21 cellular contexts compared by ENCODE assay signal in genomic region chr4:2953496-2953895, GRCh38. TPM values are rescaled to one million over a fixed set of nuclear protein-coding genes. Genes with fewer than 3 reads are reported as not detected.
A peak's percentile ranks its signal among the peaks of the same experiment; 100 is the strongest.
DNase-seq lines count a peak whose midpoint lies in the region; ATAC-seq and TF ChIP-seq lines count a peak whose summit lies in the region.
"Had no signal": no experiment of that assay in that cellular context is flagged by ENCODE, and none has a peak within 500 bp of the region (broad histone marks: within the 10 kb centered on the region; RNA-seq: fewer than 3 reads in every experiment).

No MANE protein-coding gene starts in this region.

- no peak overlapping the region for H3K27ac ChIP-seq in osteoblast (ENCODE audit: low read depth, low read length)
- H3K27ac ChIP-seq: ascending aorta, esophagus muscularis mucosa, gastroesophageal sphincter had no signal

- H3K4me1 Mint-ChIP-seq in activated naive CD4-positive, alpha-beta T cell treated with anti-CD3 and anti-CD28 coated beads, Interleukin-2, amount 10 ng/mL, durations not matched to agents 7 days and 5 days: peaks cover 43% of the 10 kb centered on the region
- H3K4me1 Mint-ChIP-seq in T-cell (peaks cover 26 to 34% (median 28%) of the 10 kb centered on the region in 3 donors), CD14-positive monocyte (peaks cover under 1% of the 10 kb centered on the region)
- H3K4me1 Mint-ChIP-seq in activated naive CD8-positive, alpha-beta T cell treated with anti-CD3 and anti-CD28 coated beads, Interleukin-2, amount 50 U/mL, for 24 hours: peaks cover 59% of the 10 kb centered on the region

- peaks cover 9% of the 10 kb centered on the region for H3K4me1 ChIP-seq in osteoblast (ENCODE audit: insufficient read depth, low read length)
- H3K4me1 ChIP-seq: ascending aorta had no signal

- H3K27me3 Mint-ChIP-seq in activated naive CD4-positive, alpha-beta T cell treated with anti-CD3 and anti-CD28 coated beads, Interleukin-2, amount 10 ng/mL, durations not matched to agents 7 days and 5 days: no peaks in the 10 kb centered on the region
- H3K27me3 Mint-ChIP-seq in T-cell (no peaks in the 10 kb centered on the region), CD14-positive monocyte (ENCODE audit: low read depth in 3 of 3) (peaks cover 0 to 2% (median 2%) of the 10 kb centered on the region in 3 donors)
- no peaks in the 10 kb centered on the region for H3K27me3 Mint-ChIP-seq in activated naive CD8-positive, alpha-beta T cell treated with anti-CD3 and anti-CD28 coated beads, Interleukin-2, amount 50 U/mL, for 24 hours
- H3K27me3 Mint-ChIP-seq: progenitor cell of endocrine pancreas, type B pancreatic cell had no signal

- no peak overlapping the region for H3K4me3 ChIP-seq in osteoblast (ENCODE audit: insufficient read depth, low read length)
- H3K4me3 ChIP-seq: ascending aorta, esophagus muscularis mucosa, gastroesophageal sphincter, MG63 had no signal

- intact Hi-C loops in CD14-positive monocyte (cut with micrococcal nuclease): no loop called here

- no peaks in the 10 kb centered on the region for H3K27me3 ChIP-seq in osteoblast (ENCODE audit: insufficient read depth, low read length)
- H3K27me3 ChIP-seq: ascending aorta, esophagus muscularis mucosa, gastroesophageal sphincter, MG63 had no signal

- peak overlapping the region; percentile 95 for H3K27ac Mint-ChIP-seq in activated naive CD4-positive, alpha-beta T cell treated with anti-CD3 and anti-CD28 coated beads, Interleukin-2, amount 10 ng/mL, durations not matched to agents 7 days and 5 days
- H3K27ac Mint-ChIP-seq in T-cell: peak overlapping the region; percentile 85 to 92
- peak overlapping the region; percentile 94 for H3K27ac Mint-ChIP-seq in activated naive CD8-positive, alpha-beta T cell treated with anti-CD3 and anti-CD28 coated beads, Interleukin-2, amount 50 U/mL, for 24 hours
- peak overlapping the region in 3 of 7 donors; percentile 7 to 35 (median 26) for H3K27ac Mint-ChIP-seq in CD14-positive monocyte
- H3K27ac Mint-ChIP-seq: progenitor cell of endocrine pancreas, type B pancreatic cell had no signal

- POLR2A ChIA-PET in T-cell (lab: Charles Lee): no interaction called here

- H3K9me3 Mint-ChIP-seq in activated naive CD4-positive, alpha-beta T cell treated with anti-CD3 and anti-CD28 coated beads, Interleukin-2, amount 10 ng/mL, durations not matched to agents 7 days and 5 days: no peaks in the 10 kb centered on the region
- H3K9me3 Mint-ChIP-seq in T-cell: no peaks in the 10 kb centered on the region
- H3K9me3 Mint-ChIP-seq in activated naive CD8-positive, alpha-beta T cell treated with anti-CD3 and anti-CD28 coated beads, Interleukin-2, amount 50 U/mL, for 24 hours: no peaks in the 10 kb centered on the region
- H3K9me3 Mint-ChIP-seq in CD14-positive monocyte: no peaks in the 10 kb centered on the region
- H3K9me3 Mint-ChIP-seq: type B pancreatic cell had no signal

- no peak for DNase-seq in activated naive CD4-positive, alpha-beta T cell treated with anti-CD3 and anti-CD28 coated beads, Interleukin-2, amount 10 ng/mL, durations not matched to agents 7 days and 5 days
- no peak for DNase-seq in activated naive CD4-positive, alpha-beta T cell (lab: John Stamatoyannopoulos, UW)
- DNase-seq in T-cell (no peak), osteoblast (ENCODE audit: insufficient read length, low spot score, missing footprints) (peak; percentile 34), CD14-positive monocyte (ENCODE audit: low spot score) (no peak), HPDE6-E6E7 (ENCODE audit: extremely low spot score) (no peak)
- DNase-seq in activated naive CD8-positive, alpha-beta T cell treated with anti-CD3 and anti-CD28 coated beads, Interleukin-2, amount 50 U/mL, for 24 hours: no peak
- DNase-seq: effector memory CD4-positive, alpha-beta T cell; MG63; NCI-H1417 treated with DMSO at 0.1 percent for 48 hours; NCI-H2171; NCI-H526; RPMI8226; stimulated activated CD4-positive, alpha-beta T cell treated with anti-CD3 and anti-CD28 coated beads, Interleukin-1b, Interleukin-23, amount 100 ng/mL, for 48 hours; stimulated activated naive CD4-positive, alpha-beta T cell treated with Interleukin-2 at 50 U/mL for 16 hours had no signal

- H4K20me1 ChIP-seq in osteoblast (ENCODE audit: insufficient read depth, low read length): peaks cover 5% of the 10 kb centered on the region

- H3K4me3 Mint-ChIP-seq in activated naive CD4-positive, alpha-beta T cell treated with anti-CD3 and anti-CD28 coated beads, Interleukin-2, amount 10 ng/mL, durations not matched to agents 7 days and 5 days: no peak overlapping the region
- no peak overlapping the region for H3K4me3 Mint-ChIP-seq in T-cell
- H3K4me3 Mint-ChIP-seq in activated naive CD8-positive, alpha-beta T cell treated with anti-CD3 and anti-CD28 coated beads, Interleukin-2, amount 50 U/mL, for 24 hours: peak overlapping the region; percentile 69
- H3K4me3 Mint-ChIP-seq in CD14-positive monocyte: no peak overlapping the region
- H3K4me3 Mint-ChIP-seq: type B pancreatic cell had no signal

- CTCF ChIA-PET in activated naive CD4-positive, alpha-beta T cell treated with anti-CD3 and anti-CD28 coated beads, Interleukin-2, amount 10 ng/mL, durations not matched to agents 7 days and 5 days (lab: Charles Lee): interaction anchor here (1.0 to 2.4 kb wide), 11 partner anchors 8 to 224 kb away, joined by 3 to 24 read pairs (median 4); no protein-coding TSS in a partner anchor
- CTCF ChIA-PET in T-cell (lab: Charles Lee): interaction anchor here in 1 of 2 donors (1.0 to 1.9 kb wide), 2 partner anchors 9 to 17 kb away, joined by 5 to 8 read pairs; no protein-coding TSS in a partner anchor

- peaks cover 49% of the 10 kb centered on the region for H3K79me2 ChIP-seq in osteoblast (ENCODE audit: insufficient read depth, low read length)

- no peak overlapping the region for H3K4me2 ChIP-seq in osteoblast (ENCODE audit: insufficient read depth, low read length)

- peaks cover 67% of the 10 kb centered on the region for H3K36me3 Mint-ChIP-seq in activated naive CD4-positive, alpha-beta T cell treated with anti-CD3 and anti-CD28 coated beads, Interleukin-2, amount 10 ng/mL, durations not matched to agents 7 days and 5 days
- H3K36me3 Mint-ChIP-seq in T-cell (peaks cover 67% of the 10 kb centered on the region), CD14-positive monocyte (peaks cover 79 to 93% of the 10 kb centered on the region in 2 donors)
- H3K36me3 Mint-ChIP-seq in activated naive CD8-positive, alpha-beta T cell treated with anti-CD3 and anti-CD28 coated beads, Interleukin-2, amount 50 U/mL, for 24 hours (ENCODE audit: low read depth): peaks cover 84% of the 10 kb centered on the region

- no peak overlapping the region for H2AFZ ChIP-seq in osteoblast (ENCODE audit: low read length)

- ATAC-seq in T-cell (replicated peaks in 1 of 4) (no peak), GM21619 (IDR thresholded peaks at IDR 0.05; ENCODE audit: unreplicated experiment) (no peak)
- ATAC-seq in activated naive CD8-positive, alpha-beta T cell treated with anti-CD3 and anti-CD28 coated beads, Interleukin-2, amount 50 U/mL, for 24 hours: no peak
- ATAC-seq: gastroesophageal sphincter had no signal

- H3K36me3 ChIP-seq in osteoblast (ENCODE audit: insufficient read depth, low read length): peaks cover 84% of the 10 kb centered on the region

- no peaks in the 10 kb centered on the region for H3K9me3 ChIP-seq in osteoblast (ENCODE audit: low read depth, low read length)
- H3K9me3 ChIP-seq: ascending aorta, esophagus muscularis mucosa, gastroesophageal sphincter, MG63 had no signal

- no peak for TF ChIP-seq CTCF in osteoblast (IDR thresholded peaks at IDR 0.05; ENCODE audit: extremely low read depth, low read depth, low read length)
- TF ChIP-seq CTCF in CD14-positive monocyte (IDR thresholded peaks at IDR 0.05): no peak

RNA-seq across cellular contexts. Expression of gene NOP14, which starts 9.7 kb away (rescaled TPM):
- total RNA-seq in T-cell (10 to 100 TPM; 30.6 to 48.1 (median 46.3) TPM), osteoblast (24.2 and 30.0 TPM in 2 replicates)
- polyA plus RNA-seq in CD14-positive monocyte: 1 to 10 TPM; 3.9 to 4.3 TPM

RNA-seq across cellular contexts. Expression of gene GRK4, which starts 9.9 kb away (rescaled TPM):
- total RNA-seq in T-cell (1 to 10 TPM; 1.8 to 4.8 (median 2.5) TPM), osteoblast (7.4 and 7.6 TPM in 2 replicates)
- 1 to 10 TPM; 1.1 to 1.2 TPM for polyA plus RNA-seq in CD14-positive monocyte
